ENCODE assay signal across 17 cellular contexts in genomic region chr17:28756025-28756804, GRCh38. TPM values are rescaled to one million over a fixed set of nuclear protein-coding genes. Genes with fewer than 3 reads are reported as not detected.
DNase-seq lines count a peak whose midpoint lies in the region; ATAC-seq lines count a peak whose summit lies in the region.
"Had no signal": no experiment of that assay in that cellular context is flagged by ENCODE, and none has a peak within 500 bp of the region (broad histone marks: within the 10 kb centered on the region; RNA-seq: fewer than 3 reads in every experiment).

No MANE protein-coding gene starts in this region.

- no peak for ATAC-seq in activated naive CD4-positive, alpha-beta T cell treated with anti-CD3 and anti-CD28 coated beads, Interleukin-2, amount 50 U/mL, for 72 hours
- ATAC-seq in memory B cell (ENCODE audit: low read depth): no peak
- no peak for ATAC-seq in GM18498 (IDR thresholded peaks at IDR 0.05; ENCODE audit: unreplicated experiment)

- CTCF ChIA-PET in activated naive CD4-positive, alpha-beta T cell treated with anti-CD3 and anti-CD28 coated beads, Interleukin-2, amount 10 ng/mL, durations not matched to agents 7 days and 5 days (lab: Charles Lee): interaction anchor here (0.6 kb wide), 1 partner anchor 30 kb away, joined by 3 read pairs; the partner anchor contains the start of gene TLCD1

- H3K36me3 Mint-ChIP-seq in activated naive CD4-positive, alpha-beta T cell treated with anti-CD3 and anti-CD28 coated beads, Interleukin-2, amount 10 ng/mL, durations not matched to agents 7 days and 5 days: peaks cover 31% of the 10 kb centered on the region
- peaks cover 0 to 5% of the 10 kb centered on the region in 2 donors for H3K36me3 Mint-ChIP-seq in activated naive CD4-positive, alpha-beta T cell treated with anti-CD3 and anti-CD28 coated beads, Interleukin-2, amount 50 U/mL, for 72 hours
- peaks cover 14% of the 10 kb centered on the region for H3K36me3 Mint-ChIP-seq in memory B cell

- no peak for DNase-seq in activated naive CD4-positive, alpha-beta T cell treated with anti-CD3 and anti-CD28 coated beads, Interleukin-2, amount 10 ng/mL, durations not matched to agents 7 days and 5 days
- DNase-seq in activated naive CD4-positive, alpha-beta T cell treated with Interleukin-2 at 50 U/mL for 16 hours: no peak
- DNase-seq in activated naive CD4-positive, alpha-beta T cell treated with anti-CD3 and anti-CD28 coated beads, Interleukin-2, amount 50 U/mL, for 72 hours (ENCODE audit: low spot score in 2 of 2): peak in 1 of 2 donors; percentile 26
- DNase-seq in memory B cell (ENCODE audit: low spot score in 2 of 2): no peak
- DNase-seq in NCI-H1417 treated with DMSO at 0.1 percent for 48 hours (lab: John Stamatoyannopoulos, UW): no peak
- DNase-seq in occipital lobe (lab: John Stamatoyannopoulos, UW): no peak
- no peak for DNase-seq in EL
- DNase-seq: activated CD4-positive, alpha-beta memory T cell treated with anti-CD3 and anti-CD28 coated beads for 36 hours; activated T-cell treated with anti-CD3 and anti-CD28 coated beads, Interleukin-2, amount 50 U/mL, for 48 hours; DND-41; KBM-7; NCI-H2029; NCI-H510A treated with DMSO at 0.1 percent for 48 hours; stimulated activated naive CD4-positive, alpha-beta T cell; SW 1271 had no signal

- H3K9me3 Mint-ChIP-seq in activated naive CD4-positive, alpha-beta T cell treated with anti-CD3 and anti-CD28 coated beads, Interleukin-2, amount 10 ng/mL, durations not matched to agents 7 days and 5 days: no peaks in the 10 kb centered on the region
- H3K9me3 Mint-ChIP-seq in activated naive CD4-positive, alpha-beta T cell treated with anti-CD3 and anti-CD28 coated beads, Interleukin-2, amount 50 U/mL, for 72 hours: no peaks in the 10 kb centered on the region
- H3K9me3 Mint-ChIP-seq in memory B cell: no peaks in the 10 kb centered on the region
- H3K9me3 Mint-ChIP-seq: activated CD4-positive, alpha-beta memory T cell treated with anti-CD3 and anti-CD28 coated beads for 36 hours had no signal

- peak overlapping the region; percentile 42 for H3K27ac Mint-ChIP-seq in activated naive CD4-positive, alpha-beta T cell treated with anti-CD3 and anti-CD28 coated beads, Interleukin-2, amount 10 ng/mL, durations not matched to agents 7 days and 5 days
- peak overlapping the region; percentile 63 to 67 for H3K27ac Mint-ChIP-seq in activated naive CD4-positive, alpha-beta T cell treated with anti-CD3 and anti-CD28 coated beads, Interleukin-2, amount 50 U/mL, for 72 hours
- peak overlapping the region; percentile 68 for H3K27ac Mint-ChIP-seq in memory B cell
- H3K27ac Mint-ChIP-seq: activated CD4-positive, alpha-beta memory T cell treated with anti-CD3 and anti-CD28 coated beads for 36 hours had no signal

- H3K27me3 Mint-ChIP-seq in activated naive CD4-positive, alpha-beta T cell treated with anti-CD3 and anti-CD28 coated beads, Interleukin-2, amount 10 ng/mL, durations not matched to agents 7 days and 5 days: no peaks in the 10 kb centered on the region
- no peaks in the 10 kb centered on the region for H3K27me3 Mint-ChIP-seq in memory B cell
- H3K27me3 Mint-ChIP-seq: activated CD4-positive, alpha-beta memory T cell treated with anti-CD3 and anti-CD28 coated beads for 36 hours had no signal

- H3K4me3 Mint-ChIP-seq in activated naive CD4-positive, alpha-beta T cell treated with anti-CD3 and anti-CD28 coated beads, Interleukin-2, amount 10 ng/mL, durations not matched to agents 7 days and 5 days: no peak overlapping the region
- H3K4me3 Mint-ChIP-seq in memory B cell: no peak overlapping the region
- H3K4me3 Mint-ChIP-seq: activated CD4-positive, alpha-beta memory T cell treated with anti-CD3 and anti-CD28 coated beads for 36 hours had no signal

- H3K4me1 Mint-ChIP-seq in activated naive CD4-positive, alpha-beta T cell treated with anti-CD3 and anti-CD28 coated beads, Interleukin-2, amount 10 ng/mL, durations not matched to agents 7 days and 5 days: peaks cover 4% of the 10 kb centered on the region
- peaks cover 1% of the 10 kb centered on the region for H3K4me1 Mint-ChIP-seq in memory B cell

RNA-seq across cellular contexts. Expression of gene TRAF4, which starts 12.4 kb away (rescaled TPM):
- 100 to 1,000 TPM in 1 of 2 donors, 10 to 100 TPM in 1; 88.3 to 168 TPM for total RNA-seq in activated naive CD4-positive, alpha-beta T cell treated with anti-CD3 and anti-CD28 coated beads, Interleukin-2, amount 50 U/mL, for 72 hours
- 35.6 TPM for total RNA-seq in occipital lobe

RNA-seq across cellular contexts. Expression of gene NEK8, which starts 27.6 kb away (rescaled TPM):
- 1 to 10 TPM; 5.3 to 6.4 TPM for total RNA-seq in activated naive CD4-positive, alpha-beta T cell treated with anti-CD3 and anti-CD28 coated beads, Interleukin-2, amount 50 U/mL, for 72 hours
- 0.62 TPM for total RNA-seq in occipital lobe

RNA-seq across cellular contexts. Expression of gene TLCD1, which starts 30.2 kb away (rescaled TPM):
- total RNA-seq in activated naive CD4-positive, alpha-beta T cell treated with anti-CD3 and anti-CD28 coated beads, Interleukin-2, amount 50 U/mL, for 72 hours: 10 to 100 TPM in 1 of 2 donors, 1 to 10 TPM in 1; 4.4 to 10.2 TPM
- not detected for total RNA-seq in occipital lobe
- total RNA-seq: ascending aorta had no signal

RNA-seq across cellular contexts. Expression of gene RPL23A, which starts 36.4 kb away (rescaled TPM):
- 1,000 to 10,000 TPM; 2,221 to 2,736 TPM for total RNA-seq in activated naive CD4-positive, alpha-beta T cell treated with anti-CD3 and anti-CD28 coated beads, Interleukin-2, amount 50 U/mL, for 72 hours
- total RNA-seq in occipital lobe: 414 TPM

RNA-seq across cellular contexts. Expression of gene RAB34, which starts 38.5 kb away (rescaled TPM):
- 10 to 100 TPM; 20.5 to 46.4 TPM for total RNA-seq in activated naive CD4-positive, alpha-beta T cell treated with anti-CD3 and anti-CD28 coated beads, Interleukin-2, amount 50 U/mL, for 72 hours
- 10.6 TPM for total RNA-seq in occipital lobe
